In the genomic region with DNA sequence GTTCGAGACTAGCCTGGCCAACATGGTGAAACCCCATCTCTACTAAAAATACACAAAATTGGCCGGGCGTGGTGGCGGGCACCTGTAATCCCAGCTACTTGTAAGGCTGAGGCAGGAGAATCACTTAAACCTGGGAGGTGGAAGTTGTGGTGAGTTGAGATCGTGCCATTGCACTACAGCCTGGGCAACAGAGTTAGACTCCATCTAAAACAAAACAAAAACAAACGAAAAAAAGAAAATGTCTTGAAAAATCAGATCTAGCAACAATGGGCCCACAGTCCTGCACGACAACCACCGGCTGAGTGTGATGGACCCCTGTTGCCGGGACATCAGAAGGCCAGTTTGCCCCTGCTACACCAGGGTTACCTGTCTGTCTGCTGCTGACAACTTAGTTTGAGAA, we compare ENCODE assay signal across 19 cellular contexts.
"Had no signal": no experiment of that assay in that cellular context is flagged by ENCODE, and none has a peak within 500 bp of the region (broad histone marks: within the 10 kb centered on the region; RNA-seq: fewer than 3 reads in every experiment).

No MANE protein-coding gene starts in this region.

- DNase-seq: effector memory CD8-positive, alpha-beta T cell; esophagus squamous epithelium; foreskin fibroblast; kidney; left cardiac atrium; left ventricle myocardium superior; mesenchymal stem cell; midbrain; naive B cell; psoas muscle; retina; stimulated activated naive CD4-positive, alpha-beta T cell treated with Interleukin-2 at 50 U/mL for 16 hours; thyroid gland had no signal

- H3K4me3 ChIP-seq: esophagus squamous epithelium, lung, psoas muscle, skin epidermis, suprapubic skin, thyroid gland had no signal

- ATAC-seq: effector memory CD8-positive, alpha-beta T cell; left cardiac atrium; left ventricle myocardium superior; psoas muscle; sciatic nerve had no signal

- H3K9me3 Mint-ChIP-seq: effector memory CD8-positive, alpha-beta T cell; naive B cell; type B pancreatic cell had no signal

- H3K9me3 ChIP-seq: esophagus squamous epithelium, psoas muscle, suprapubic skin, thyroid gland had no signal

- H3K36me3 ChIP-seq: esophagus squamous epithelium, suprapubic skin, thyroid gland had no signal

- H3K27ac ChIP-seq: esophagus squamous epithelium, parathyroid adenoma, psoas muscle, suprapubic skin, thyroid gland had no signal

- H3K27me3 Mint-ChIP-seq: naive B cell, type B pancreatic cell had no signal

- H3K9ac ChIP-seq: parathyroid adenoma had no signal

- H3K36me3 Mint-ChIP-seq: type B pancreatic cell had no signal

- H2AFZ ChIP-seq: parathyroid adenoma had no signal

- H3K4me3 Mint-ChIP-seq: effector memory CD8-positive, alpha-beta T cell; type B pancreatic cell had no signal

- H3K27me3 ChIP-seq: esophagus squamous epithelium, suprapubic skin, thyroid gland had no signal

- H3K27ac Mint-ChIP-seq: effector memory CD8-positive, alpha-beta T cell; naive B cell had no signal

- H3K79me2 ChIP-seq: parathyroid adenoma had no signal

- H3K4me1 ChIP-seq: parathyroid adenoma had no signal
